ENCODE assay signal across 24 cellular contexts in genomic region chr18:66993492-66993891, GRCh38.
DNase-seq lines count a peak whose midpoint lies in the region; ATAC-seq, FAIRE-seq and TF ChIP-seq lines count a peak whose summit lies in the region.
"Had no signal": no experiment of that assay in that cellular context is flagged by ENCODE, and none has a peak within 500 bp of the region (broad histone marks: within the 10 kb centered on the region; RNA-seq: fewer than 3 reads in every experiment).

No MANE protein-coding gene starts in this region.

- TF ChIP-seq POLR2A in right lobe of liver (IDR thresholded peaks at IDR 0.05): no peak

- H3K4me3 ChIP-seq in epithelial cell of esophagus (ENCODE audit: low read length): no peak overlapping the region
- no peak overlapping the region for H3K4me3 ChIP-seq in right lobe of liver
- H3K4me3 ChIP-seq in small intestine (ENCODE audit: low read depth in 1 of 2, low read length in 2 of 2): no peak overlapping the region
- H3K4me3 ChIP-seq: cardiac muscle cell had no signal

- H3K4me1 Mint-ChIP-seq in type B pancreatic cell (ENCODE audit: unreplicated experiment): no peaks in the 10 kb centered on the region
- H3K4me1 Mint-ChIP-seq: IgD-negative memory B cell had no signal

- peak; percentile 84 for DNase-seq in ACHN
- peak; percentile 19 for DNase-seq in M059J (ENCODE audit: low read depth)
- DNase-seq in epithelial cell of esophagus (ENCODE audit: low read depth): peak; percentile 70
- DNase-seq in right lobe of liver: no peak
- DNase-seq in type B pancreatic cell (ENCODE audit: extremely low spot score, unreplicated experiment): no peak
- DNase-seq in small intestine: no peak
- DNase-seq in NCI-H2107 (lab: John Stamatoyannopoulos, UW): no peak
- DNase-seq: activated CD4-positive, alpha-beta T cell treated with anti-CD3 and anti-CD28 coated beads, Interleukin-2, amount 50 U/mL, for 4 hours; activated CD8-positive, alpha-beta memory T cell treated with anti-CD3 and anti-CD28 coated beads, Interleukin-2, amount 50 U/mL, for 48 hours; COR-L47; HFFc6; NCI-H187; NCI-H345; OCI-M1; retina; SIG-M5; stimulated activated CD4-positive, alpha-beta T cell treated with anti-CD3 and anti-CD28 coated beads, Interleukin-12 subunit alpha, Interleukin-12 subunit beta, amount 100 ng/mL, for 4 hours had no signal

- ATAC-seq in right lobe of liver: peak; percentile 23 to 83 (median 46)
- no peak for ATAC-seq in HG03469 (IDR thresholded peaks at IDR 0.05; ENCODE audit: unreplicated experiment)
- ATAC-seq: foreskin keratinocyte had no signal

- no peaks in the 10 kb centered on the region for H3K36me3 Mint-ChIP-seq in type B pancreatic cell
- H3K36me3 Mint-ChIP-seq: IgD-negative memory B cell had no signal

- FAIRE-seq in small intestine (lab: Jason Lieb, UNC): no peak
- FAIRE-seq: A204.1 had no signal

- H3K9me3 Mint-ChIP-seq in type B pancreatic cell: no peaks in the 10 kb centered on the region

- H3K4me3 Mint-ChIP-seq in type B pancreatic cell: no peak overlapping the region
- H3K4me3 Mint-ChIP-seq: HFFc6, IgD-negative memory B cell had no signal

- intact Hi-C loops in right lobe of liver (cut with DNase I): no loop called here

- no peaks in the 10 kb centered on the region for H3K27me3 Mint-ChIP-seq in type B pancreatic cell
- H3K27me3 Mint-ChIP-seq: IgD-negative memory B cell had no signal

- H3K27ac Mint-ChIP-seq in type B pancreatic cell: no peak overlapping the region
- H3K27ac Mint-ChIP-seq: HFFc6, IgD-negative memory B cell had no signal

- H3K27ac ChIP-seq in right lobe of liver (no peak overlapping the region), small intestine (ENCODE audit: low read depth in 1 of 2, low read length in 1 of 2) (no peak overlapping the region)
- H3K27ac ChIP-seq: cardiac muscle cell, foreskin keratinocyte, HL-60, neutrophil had no signal

- H3K36me3 ChIP-seq in right lobe of liver (no peaks in the 10 kb centered on the region), small intestine (ENCODE audit: control insufficient read depth in 2 of 2, insufficient read depth in 2 of 2, low read length in 2 of 2) (no peaks in the 10 kb centered on the region)
- H3K36me3 ChIP-seq: cardiac muscle cell, neutrophil had no signal

- TF ChIP-seq CTCF in epithelial cell of esophagus (IDR thresholded peaks at IDR 0.05; ENCODE audit: insufficient read depth, low read depth, low read length, missing control alignments) (no peak), right lobe of liver (IDR thresholded peaks at IDR 0.05) (no peak), type B pancreatic cell (conservative IDR thresholded peaks at IDR 0.05) (no peak)

- H3K27me3 ChIP-seq in right lobe of liver: no peaks in the 10 kb centered on the region
- H3K27me3 ChIP-seq in small intestine (ENCODE audit: control insufficient read depth in 2 of 2, insufficient read depth in 2 of 2, low read length in 2 of 2): no peaks in the 10 kb centered on the region
- H3K27me3 ChIP-seq: cardiac muscle cell, foreskin keratinocyte, neutrophil had no signal

- H3K9me3 ChIP-seq in right lobe of liver (no peaks in the 10 kb centered on the region), small intestine (ENCODE audit: control insufficient read depth, low read depth) (no peaks in the 10 kb centered on the region)
- H3K9me3 ChIP-seq: neutrophil had no signal

- in situ Hi-C loops in ACHN (cut with HindIII; ENCODE audit: low pct_ligation_motif_present, low pct_unique_long_range_greater_than_20kb, low sequenced_read_pairs): no loop called here

- H3K4me1 ChIP-seq in right lobe of liver (no peaks in the 10 kb centered on the region), small intestine (ENCODE audit: control insufficient read depth in 2 of 2, insufficient read depth in 1 of 2, low read depth in 1 of 2, low read length in 1 of 2) (no peaks in the 10 kb centered on the region)
- H3K4me1 ChIP-seq: foreskin keratinocyte had no signal

Comparison
In these comparisons a context has a peak if more than half of its experiments do, and no peak if none do; other contexts are left out.
1. DNase-seq: peak in ACHN (single experiment), M059J (single experiment) and epithelial cell of esophagus (single experiment); none in right lobe of liver (0 of 3), type B pancreatic cell (single experiment), small intestine (single experiment) and NCI-H2107 (single experiment).